ENCODE assay signal across 8 cellular contexts in the genomic region with DNA sequence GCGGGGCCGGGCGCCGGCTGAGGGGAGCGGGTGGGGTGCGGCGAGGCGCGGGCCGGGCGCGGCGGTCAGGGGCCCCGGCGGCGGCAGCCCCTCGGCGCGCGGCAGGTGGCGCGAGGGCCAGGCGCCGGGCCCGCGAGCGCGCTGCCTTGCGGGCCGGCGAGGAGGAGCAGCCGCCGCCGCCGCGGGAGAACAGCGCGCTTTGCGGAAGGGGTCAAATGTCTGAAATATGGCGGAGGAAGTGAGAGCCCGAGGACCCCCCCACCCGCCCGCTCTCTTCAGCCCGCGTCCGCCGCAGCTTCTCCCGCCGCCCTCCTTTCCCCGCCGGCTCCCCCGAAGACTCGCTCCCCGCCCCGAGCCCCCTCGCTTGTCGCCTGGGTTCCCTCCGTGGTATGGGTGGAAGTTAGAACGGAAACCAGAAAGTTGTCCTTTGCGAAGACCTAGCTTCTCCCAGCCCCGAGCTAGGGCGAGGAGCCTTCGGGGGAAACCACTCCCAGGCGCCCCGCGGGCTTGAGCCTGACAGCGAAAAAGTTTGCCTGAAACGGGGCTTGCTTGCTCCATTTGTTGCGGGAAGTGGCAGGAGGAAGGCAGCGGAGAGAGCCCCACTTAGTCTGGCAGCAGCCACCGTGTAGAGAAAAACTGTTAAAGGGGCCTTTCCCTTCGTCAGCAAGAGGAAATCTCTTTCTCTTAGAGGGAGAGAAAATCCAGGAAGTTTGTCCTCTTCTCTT. TPM values are rescaled to one million over a fixed set of nuclear protein-coding genes. Genes with fewer than 3 reads are reported as not detected.
DNase-seq lines count a peak whose midpoint lies in the region; ATAC-seq, FAIRE-seq and TF ChIP-seq lines count a peak whose summit lies in the region.

No MANE protein-coding gene starts in this region.

- DNase-seq in D341Med (ENCODE audit: low spot score) (peak; percentile 86), ascending aorta (ENCODE audit: low spot score in 2 of 2) (peak; percentile 22 to 84), left ventricle myocardium superior (peak; percentile 76), posterior cingulate gyrus (peak; percentile 35 to 92 (median 45)), D721Med (ENCODE audit: insufficient read length, low spot score) (no peak)

- FAIRE-seq in D721Med (lab: Jason Lieb, UNC) = no peak

- ATAC-seq in GM21423 (IDR thresholded peaks at IDR 0.05; ENCODE audit: unreplicated experiment) = peak; percentile 35
- peak; percentile 47 for ATAC-seq in left ventricle myocardium superior

- no peak for TF ChIP-seq CTCF in ascending aorta (IDR thresholded peaks at IDR 0.05)
- TF ChIP-seq CTCF in D721Med (IDR thresholded peaks at IDR 0.05; ENCODE audit: insufficient read depth, missing control alignments) = no peak

- peaks cover 33% of the 10 kb centered on the region for H3K4me1 ChIP-seq in HUES64 (ENCODE audit: insufficient read depth, low read length)
- peaks cover 12 to 22% of the 10 kb centered on the region in 2 donors for H3K4me1 ChIP-seq in ascending aorta

- H3K27me3 ChIP-seq in HUES64 (ENCODE audit: insufficient read depth, low read length) (no peaks in the 10 kb centered on the region), ascending aorta (no peaks in the 10 kb centered on the region)

- peak overlapping the region; percentile 86 for H3K27ac ChIP-seq in HUES64 (ENCODE audit: low read depth, low read length)
- peak overlapping the region; percentile 99 to 100 for H3K27ac ChIP-seq in ascending aorta

- H3K27ac Mint-ChIP-seq in T-helper 1 cell treated with Interleukin-12 subunit alpha and Interleukin-12 subunit beta and Interleukin-4 antibody, amounts not matched to agents 30 μg/mL and 1 μg/mL, for 36 hours = peak overlapping the region; percentile 94

- H3K4me1 Mint-ChIP-seq in T-helper 1 cell treated with Interleukin-12 subunit alpha and Interleukin-12 subunit beta and Interleukin-4 antibody, amounts not matched to agents 30 μg/mL and 1 μg/mL, for 36 hours (ENCODE audit: low read depth) = peaks cover 50% of the 10 kb centered on the region

- peak overlapping the region; percentile 83 for H3K9ac ChIP-seq in HUES64 (ENCODE audit: low read depth, low read length)

- H3K9me3 Mint-ChIP-seq in T-helper 1 cell treated with Interleukin-12 subunit alpha and Interleukin-12 subunit beta and Interleukin-4 antibody, amounts not matched to agents 30 μg/mL and 1 μg/mL, for 36 hours = no peaks in the 10 kb centered on the region

- peak overlapping the region; percentile 98 for H3K4me3 Mint-ChIP-seq in T-helper 1 cell treated with Interleukin-12 subunit alpha and Interleukin-12 subunit beta and Interleukin-4 antibody, amounts not matched to agents 30 μg/mL and 1 μg/mL, for 36 hours

- WGBS in HUES64 = under 1% methylated on average over 65 of the region's 72 CpGs

- peaks cover 3% of the 10 kb centered on the region; the same call in 1 of the 2 replicates for H3K36me3 ChIP-seq in HUES64 (ENCODE audit: insufficient read depth, low read length)
- no peaks in the 10 kb centered on the region for H3K36me3 ChIP-seq in ascending aorta

- H3K36me3 Mint-ChIP-seq in T-helper 1 cell treated with Interleukin-12 subunit alpha and Interleukin-12 subunit beta and Interleukin-4 antibody, amounts not matched to agents 30 μg/mL and 1 μg/mL, for 36 hours (ENCODE audit: low read depth) = peaks cover 36% of the 10 kb centered on the region

- H3K4me3 ChIP-seq in HUES64 (ENCODE audit: low read length) (peak overlapping the region; percentile 90), ascending aorta (peak overlapping the region; percentile 84 to 98)

- no peaks in the 10 kb centered on the region for H3K27me3 Mint-ChIP-seq in T-helper 1 cell treated with Interleukin-12 subunit alpha and Interleukin-12 subunit beta and Interleukin-4 antibody, amounts not matched to agents 30 μg/mL and 1 μg/mL, for 36 hours (ENCODE audit: low read depth)

- intact Hi-C loops in ascending aorta (cut with DNase I) (loop anchor here (2.0 to 10.0 kb wide), 7 partner anchors 78 to 1336 kb away; partner anchors contain the start of gene MDM1), left ventricle myocardium superior (cut with micrococcal nuclease) (no loop called here), posterior cingulate gyrus (cut with DNase I) (loop anchor here (1.0 to 5.0 kb wide), 3 partner anchors 75 to 278 kb away; partner anchors contain the start of genes MDM1, MDM2 and NUP107)

- H3K9me3 ChIP-seq in HUES64 (ENCODE audit: insufficient read depth, low read depth, low read length) = no peaks in the 10 kb centered on the region
- no peaks in the 10 kb centered on the region for H3K9me3 ChIP-seq in ascending aorta

RNA-seq across cellular contexts. Expression of gene RAP1B, which starts 0.6 kb away (rescaled TPM):
- 124 TPM for polyA plus RNA-seq in HUES64 (2013, experiment 1 of 2)
- 134 TPM for polyA plus RNA-seq in HUES64 (2013, experiment 2 of 2)
- total RNA-seq in ascending aorta (140 TPM), left ventricle myocardium superior (44.8 TPM)
